Comparison of ENCODE assay signal across 17 cellular contexts in genomic region chr16:68126395-68126794, GRCh38. TPM values are rescaled to one million over a fixed set of nuclear protein-coding genes. Genes with fewer than 3 reads are reported as not detected.
DNase-seq lines count a peak whose midpoint lies in the region; ATAC-seq lines count a peak whose summit lies in the region.
"Had no signal": no experiment of that assay in that cellular context is flagged by ENCODE, and none has a peak within 500 bp of the region (broad histone marks: within the 10 kb centered on the region; RNA-seq: fewer than 3 reads in every experiment).

No MANE protein-coding gene starts in this region.

- no peaks in the 10 kb centered on the region for H3K9me3 ChIP-seq in CD4-positive, alpha-beta memory T cell (ENCODE audit: control insufficient read depth in 1 of 2, low read length in 2 of 2)
- H3K9me3 ChIP-seq: suprapubic skin had no signal

- no peaks in the 10 kb centered on the region for H3K27me3 ChIP-seq in CD4-positive, alpha-beta memory T cell (ENCODE audit: insufficient read depth, low read length)
- H3K27me3 ChIP-seq: heart right ventricle, suprapubic skin had no signal

- H3K4me1 ChIP-seq in CD4-positive, alpha-beta memory T cell (ENCODE audit: insufficient read depth, low read length), result peaks cover 47% of the 10 kb centered on the region

- H3K9me3 Mint-ChIP-seq in CD4-positive, alpha-beta memory T cell, result no peaks in the 10 kb centered on the region
- H3K9me3 Mint-ChIP-seq in activated naive CD8-positive, alpha-beta T cell (ENCODE audit: low read depth), result no peaks in the 10 kb centered on the region

- no peak for DNase-seq in CD4-positive, alpha-beta memory T cell
- DNase-seq in AG08396 (ENCODE audit: low spot score) (no peak), cortex of kidney (lab: John Stamatoyannopoulos, UW) (no peak), KBM-7 (no peak), kidney tubule cell (ENCODE audit: low spot score) (no peak)
- DNase-seq: DMS153; erythroblast; heart right ventricle; NCI-H146; stimulated activated CD4-positive, alpha-beta T cell treated with anti-CD3 and anti-CD28 coated beads, Interleukin-12 subunit alpha, Interleukin-12 subunit beta, amount 100 ng/mL, for 4 hours had no signal

- POLR2A ChIA-PET in CD4-positive, alpha-beta memory T cell (lab: Charles Lee; ENCODE audit: partially characterized antibody), result no interaction called here

- no peaks in the 10 kb centered on the region for H3K27me3 Mint-ChIP-seq in CD4-positive, alpha-beta memory T cell
- H3K27me3 Mint-ChIP-seq in activated naive CD8-positive, alpha-beta T cell, result no peaks in the 10 kb centered on the region

- ATAC-seq in GM18498 (IDR thresholded peaks at IDR 0.05; ENCODE audit: unreplicated experiment), result peak; percentile 71
- peak; percentile 60 for ATAC-seq in HG02852 (IDR thresholded peaks at IDR 0.05; ENCODE audit: unreplicated experiment)
- ATAC-seq: heart right ventricle had no signal

- H3K36me3 Mint-ChIP-seq in CD4-positive, alpha-beta memory T cell, result peaks cover 17 to 41% of the 10 kb centered on the region in 2 donors
- peaks cover 4% of the 10 kb centered on the region for H3K36me3 Mint-ChIP-seq in activated naive CD8-positive, alpha-beta T cell

- peaks cover 13% of the 10 kb centered on the region for H3K36me3 ChIP-seq in CD4-positive, alpha-beta memory T cell (ENCODE audit: insufficient read depth, low read length)

- no peak overlapping the region for H3K4me3 ChIP-seq in CD4-positive, alpha-beta memory T cell (ENCODE audit: low read length in 2 of 2)
- H3K4me3 ChIP-seq: coronary artery, heart right ventricle, SK-N-MC, suprapubic skin had no signal

- H3K27ac ChIP-seq in CD4-positive, alpha-beta memory T cell (ENCODE audit: low read depth, low read length), result no peak overlapping the region
- H3K27ac ChIP-seq: coronary artery, heart right ventricle, HL-60, SK-N-MC, suprapubic skin had no signal

- H3K4me3 Mint-ChIP-seq in CD4-positive, alpha-beta memory T cell, result no peak overlapping the region
- no peak overlapping the region for H3K4me3 Mint-ChIP-seq in activated naive CD8-positive, alpha-beta T cell

- CTCF ChIA-PET in CD4-positive, alpha-beta memory T cell (lab: Charles Lee; ENCODE audit: partially characterized antibody), result interaction anchor here (2.7 kb wide), 1 partner anchor 42 kb away, joined by 6 read pairs; the partner anchor contains the start of gene NFATC3

- H3K27ac Mint-ChIP-seq in CD4-positive, alpha-beta memory T cell, result peak overlapping the region in 6 of 7 donors; percentile 36 to 72 (median 60)
- peak overlapping the region; percentile 64 for H3K27ac Mint-ChIP-seq in activated naive CD8-positive, alpha-beta T cell

- peaks cover 41 to 65% (median 53%) of the 10 kb centered on the region in 4 donors for H3K4me1 Mint-ChIP-seq in CD4-positive, alpha-beta memory T cell
- H3K4me1 Mint-ChIP-seq in activated naive CD8-positive, alpha-beta T cell (ENCODE audit: low read depth), result peaks cover 64% of the 10 kb centered on the region

- in situ Hi-C loops in KBM-7 (cut with MboI; ENCODE audit: low pct_unique_long_range_greater_than_20kb, low sequenced_read_pairs), result no loop called here

- intact Hi-C loops in CD4-positive, alpha-beta memory T cell (cut with micrococcal nuclease), result no loop called here

RNA-seq across cellular contexts. Expression of gene NFATC3, which starts 41.2 kb away (rescaled TPM):
- total RNA-seq in CD4-positive, alpha-beta memory T cell, result 100 to 1,000 TPM; 127 to 134 TPM
- polyA plus RNA-seq in CD4-positive, alpha-beta memory T cell, result 10 to 100 TPM; 76.5 to 94.9 TPM
